In the genomic region with DNA sequence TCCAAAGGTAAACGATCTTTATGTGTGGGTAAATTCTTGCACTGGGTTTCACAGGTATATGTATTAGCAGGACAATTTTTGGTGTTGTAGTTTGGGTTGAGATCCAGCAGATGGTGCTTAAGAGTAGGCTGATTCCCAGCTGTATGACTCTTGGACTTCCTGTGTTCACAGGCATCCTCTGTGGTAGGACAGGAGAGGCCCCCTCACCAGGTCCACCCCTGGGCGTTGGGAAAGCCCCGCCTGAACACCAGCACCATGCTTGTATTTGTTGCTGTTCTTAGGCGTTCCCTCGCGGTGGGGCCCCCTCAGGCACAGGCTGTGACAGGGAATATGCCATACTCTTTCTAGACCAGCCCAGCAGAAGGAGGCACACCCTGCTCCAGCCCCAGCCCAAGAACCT, we compare ENCODE assay signal across 17 cellular contexts. TPM values are rescaled to one million over a fixed set of nuclear protein-coding genes. Genes with fewer than 3 reads are reported as not detected.
A peak's percentile ranks its signal among the peaks of the same experiment; 100 is the strongest.
DNase-seq lines count a peak whose midpoint lies in the region; ATAC-seq and TF ChIP-seq lines count a peak whose summit lies in the region.
"Had no signal": no experiment of that assay in that cellular context is flagged by ENCODE, and none has a peak within 500 bp of the region (broad histone marks: within the 10 kb centered on the region; RNA-seq: fewer than 3 reads in every experiment).

No MANE protein-coding gene starts in this region.

- peak; percentile 2 for DNase-seq in GM03348 (ENCODE audit: low spot score)
- DNase-seq in WTC11 (ENCODE audit: low spot score), result peak; percentile 26
- no peak for DNase-seq in neural crest cell (ENCODE audit: low read depth, low spot score)
- no peak for DNase-seq in stimulated activated naive CD8-positive, alpha-beta T cell treated with anti-CD3 and anti-CD28 coated beads, Interleukin-15, Interleukin-2, amounts not matched to agents 100 U/mL and 50 U/mL, for 24 hours
- no peak for DNase-seq in activated CD8-positive, alpha-beta T cell treated with anti-CD3 and anti-CD28 coated beads for 36 hours
- DNase-seq: activated naive CD8-positive, alpha-beta T cell treated with anti-CD3 and anti-CD28 coated beads, Interleukin-2, amount 50 U/mL, for 24 hours; foreskin melanocyte; IMR-90; left ventricle myocardium superior; NCI-H1092; NCI-H748 treated with DMSO at 0.1 percent for 48 hours; stimulated activated CD4-positive, alpha-beta T cell treated with anti-CD3 and anti-CD28 coated beads, Interleukin-4, amount 100 ng/mL, for 24 hours had no signal

- CTCF ChIA-PET in WTC11 (lab: Charles Lee), result interaction anchor here (0.6 to 3.7 kb wide), 5 partner anchors 10 to 134 kb away, joined by 3 to 94 read pairs (median 3); no protein-coding TSS in a partner anchor
- CTCF ChIA-PET in activated CD8-positive, alpha-beta T cell treated with anti-CD3 and anti-CD28 coated beads for 36 hours (lab: Charles Lee), result no interaction called here

- H3K9me3 Mint-ChIP-seq in WTC11 (no peaks in the 10 kb centered on the region), neural crest cell (peaks cover 2% of the 10 kb centered on the region)
- H3K9me3 Mint-ChIP-seq in activated CD8-positive, alpha-beta T cell treated with anti-CD3 and anti-CD28 coated beads for 36 hours, result peaks cover 14% of the 10 kb centered on the region

- TF ChIP-seq CTCF in WTC11 (IDR thresholded peaks at IDR 0.05) (peak; percentile 10; the same call in 1 of the 2 replicates), neural crest cell (conservative IDR thresholded peaks at IDR 0.05) (peak; percentile 24)
- TF ChIP-seq CTCF in activated CD8-positive, alpha-beta T cell treated with anti-CD3 and anti-CD28 coated beads for 36 hours (IDR thresholded peaks at IDR 0.05), result no peak

- peak; percentile 37; the same call in 1 of the 2 replicates for TF ChIP-seq RAD21 in Ishikawa (IDR thresholded peaks at IDR 0.05; ENCODE audit: low read depth)

- intact Hi-C loops in activated CD8-positive, alpha-beta T cell treated with anti-CD3 and anti-CD28 coated beads for 36 hours (cut with micrococcal nuclease), result no loop called here

- H3K4me1 Mint-ChIP-seq in WTC11 (peaks cover 14% of the 10 kb centered on the region), neural crest cell (no peaks in the 10 kb centered on the region)
- H3K4me1 Mint-ChIP-seq in activated CD8-positive, alpha-beta T cell treated with anti-CD3 and anti-CD28 coated beads for 36 hours (ENCODE audit: low read depth), result no peaks in the 10 kb centered on the region
- H3K4me1 Mint-ChIP-seq: activated naive CD8-positive, alpha-beta T cell treated with anti-CD3 and anti-CD28 coated beads, Interleukin-2, amount 50 U/mL, for 24 hours had no signal

- no peak for TF ChIP-seq EP300 in Ishikawa (IDR thresholded peaks at IDR 0.05; ENCODE audit: borderline replicate concordance)

- H3K36me3 Mint-ChIP-seq in WTC11 (no peaks in the 10 kb centered on the region), neural crest cell (ENCODE audit: low read depth) (no peaks in the 10 kb centered on the region)
- no peaks in the 10 kb centered on the region for H3K36me3 Mint-ChIP-seq in activated CD8-positive, alpha-beta T cell treated with anti-CD3 and anti-CD28 coated beads for 36 hours (ENCODE audit: low read depth)

- H3K27ac Mint-ChIP-seq in WTC11 (no peak overlapping the region), neural crest cell (ENCODE audit: unreplicated experiment) (no peak overlapping the region)
- H3K27ac Mint-ChIP-seq in activated CD8-positive, alpha-beta T cell treated with anti-CD3 and anti-CD28 coated beads for 36 hours, result no peak overlapping the region
- H3K27ac Mint-ChIP-seq: activated naive CD8-positive, alpha-beta T cell treated with anti-CD3 and anti-CD28 coated beads, Interleukin-2, amount 50 U/mL, for 24 hours; activated T-helper 1 cell treated with anti-CD3 and anti-CD28 coated beads, Interleukin-12 subunit alpha, Interleukin-12 subunit beta, Interleukin-2, Interleukin-4 antibody, amounts not matched to agents 30 ng/mL and 10 ng/mL and 1 ng/mL, durations not matched to agents 14 hours and 24 hours and 36 hours; dendritic cell treated with granulocyte-macrophage colony-stimulating factor and Interleukin-4, amounts not matched to agents 40 ng/mL and 50 ng/mL, for 4 days had no signal

- H3K27me3 Mint-ChIP-seq in WTC11 (ENCODE audit: low read depth), result no peaks in the 10 kb centered on the region
- H3K27me3 Mint-ChIP-seq in neural crest cell (ENCODE audit: low read depth), result no peaks in the 10 kb centered on the region
- H3K27me3 Mint-ChIP-seq in activated CD8-positive, alpha-beta T cell treated with anti-CD3 and anti-CD28 coated beads for 36 hours, result no peaks in the 10 kb centered on the region
- H3K27me3 Mint-ChIP-seq: activated naive CD8-positive, alpha-beta T cell treated with anti-CD3 and anti-CD28 coated beads, Interleukin-2, amount 50 U/mL, for 24 hours; dendritic cell treated with granulocyte-macrophage colony-stimulating factor and Interleukin-4, amounts not matched to agents 40 ng/mL and 50 ng/mL, for 4 days had no signal

- H3K4me3 Mint-ChIP-seq in WTC11, result no peak overlapping the region
- no peak overlapping the region for H3K4me3 Mint-ChIP-seq in neural crest cell
- H3K4me3 Mint-ChIP-seq in activated CD8-positive, alpha-beta T cell treated with anti-CD3 and anti-CD28 coated beads for 36 hours, result no peak overlapping the region
- H3K4me3 Mint-ChIP-seq: activated naive CD8-positive, alpha-beta T cell treated with anti-CD3 and anti-CD28 coated beads, Interleukin-2, amount 50 U/mL, for 24 hours; activated T-helper 1 cell treated with anti-CD3 and anti-CD28 coated beads, Interleukin-12 subunit alpha, Interleukin-12 subunit beta, Interleukin-2, Interleukin-4 antibody, amounts not matched to agents 30 ng/mL and 10 ng/mL and 1 ng/mL, durations not matched to agents 14 hours and 24 hours and 36 hours; dendritic cell treated with granulocyte-macrophage colony-stimulating factor and Interleukin-4, amounts not matched to agents 40 ng/mL and 50 ng/mL, for 4 days had no signal

- ATAC-seq in WTC11, result peak; percentile 95
- no peak for ATAC-seq in stimulated activated naive CD8-positive, alpha-beta T cell treated with anti-CD3 and anti-CD28 coated beads, Interleukin-15, Interleukin-2, amounts not matched to agents 100 U/mL and 50 U/mL, for 24 hours
- no peak for ATAC-seq in HG03457 (IDR thresholded peaks at IDR 0.05; ENCODE audit: unreplicated experiment)
- no peak for ATAC-seq in activated CD8-positive, alpha-beta T cell treated with anti-CD3 and anti-CD28 coated beads for 36 hours
- ATAC-seq: activated naive CD8-positive, alpha-beta T cell treated with anti-CD3 and anti-CD28 coated beads, Interleukin-2, amount 50 U/mL, for 24 hours; left ventricle myocardium superior; pancreas had no signal

- POLR2A ChIA-PET in WTC11 (lab: Charles Lee), result no interaction called here
- POLR2A ChIA-PET in activated CD8-positive, alpha-beta T cell treated with anti-CD3 and anti-CD28 coated beads for 36 hours (lab: Charles Lee), result no interaction called here

TF ChIP-seq in Ishikawa, 13 proteins besides CTCF, POLR2A, EP300 and RAD21 (continues in another document):
- no peak for TF ChIP-seq NFIC (IDR thresholded peaks at IDR 0.05)
- no peak for TF ChIP-seq ZBTB7A (IDR thresholded peaks at IDR 0.05; ENCODE audit: low read depth)
- TF ChIP-seq CREB1 (IDR thresholded peaks at IDR 0.05; ENCODE audit: low read depth), result no peak
- TF ChIP-seq CEBPB (IDR thresholded peaks at IDR 0.05), result no peak
- no peak for TF ChIP-seq TAF1 (IDR thresholded peaks at IDR 0.05; ENCODE audit: low read depth)
- no peak for TF ChIP-seq TCF12 (IDR thresholded peaks at IDR 0.05; ENCODE audit: low read depth)
- no peak for TF ChIP-seq TEAD4 (IDR thresholded peaks at IDR 0.05)
- TF ChIP-seq USF1 (IDR thresholded peaks at IDR 0.05), result no peak
- TF ChIP-seq EGR1 (IDR thresholded peaks at IDR 0.05), result no peak
- no peak for TF ChIP-seq YY1 (IDR thresholded peaks at IDR 0.05; ENCODE audit: low read depth)
- no peak for TF ChIP-seq MAX (IDR thresholded peaks at IDR 0.05)

TF ChIP-seq in WTC11, 78 proteins besides CTCF, POLR2A, EP300 and RAD21 (continues in another document):
- no peak for TF ChIP-seq NR3C1 (CRISPR knock-in tag; conservative IDR thresholded peaks at IDR 0.05; ENCODE audit: low read depth)
- TF ChIP-seq FOXJ3 (CRISPR knock-in tag; IDR thresholded peaks at IDR 0.05; ENCODE audit: borderline replicate concordance), result no peak
- no peak for TF ChIP-seq CREB1 (CRISPR knock-in tag; IDR thresholded peaks at IDR 0.05)
- TF ChIP-seq ELF4 (CRISPR knock-in tag; IDR thresholded peaks at IDR 0.05; ENCODE audit: low read depth), result no peak
- no peak for TF ChIP-seq NR1H2 (CRISPR knock-in tag; IDR thresholded peaks at IDR 0.05)
- TF ChIP-seq PREB (CRISPR knock-in tag; IDR thresholded peaks at IDR 0.05; ENCODE audit: borderline replicate concordance), result no peak
- TF ChIP-seq ZNF416 (CRISPR knock-in tag; IDR thresholded peaks at IDR 0.05), result no peak
- TF ChIP-seq MXD4 (CRISPR knock-in tag; IDR thresholded peaks at IDR 0.05; ENCODE audit: borderline replicate concordance), result no peak
- TF ChIP-seq CDX4 (CRISPR knock-in tag; IDR thresholded peaks at IDR 0.05; ENCODE audit: borderline replicate concordance), result no peak
- TF ChIP-seq, protein P1, sequence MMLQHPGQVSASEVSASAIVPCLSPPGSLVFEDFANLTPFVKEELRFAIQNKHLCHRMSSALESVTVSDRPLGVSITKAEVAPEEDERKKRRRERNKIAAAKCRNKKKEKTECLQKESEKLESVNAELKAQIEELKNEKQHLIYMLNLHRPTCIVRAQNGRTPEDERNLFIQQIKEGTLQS (CRISPR knock-in tag; conservative IDR thresholded peaks at IDR 0.05), result no peak

RNA-seq across cellular contexts. Expression of gene PCDH17, which starts 49.5 kb away (rescaled TPM):
- 0.85 to 1.1 TPM (median 0.89 TPM) in 3 replicates for total RNA-seq in WTC11 (2021)
- 14.4 and 14.6 TPM in 2 replicates for total RNA-seq in neural crest cell
- not detected for total RNA-seq in activated CD8-positive, alpha-beta T cell treated with anti-CD3 and anti-CD28 coated beads for 36 hours

Comparison
In these comparisons a context has a peak if more than half of its experiments do, and no peak if none do; other contexts are left out.
1. DNase-seq: peak in GM03348 (single experiment) and WTC11 (single experiment); none in neural crest cell (single experiment), stimulated activated naive CD8-positive, alpha-beta T cell treated with anti-CD3 and anti-CD28 coated beads, Interleukin-15, Interleukin-2, amounts not matched to agents 100 U/mL and 50 U/mL, for 24 hours (single experiment) and activated CD8-positive, alpha-beta T cell treated with anti-CD3 and anti-CD28 coated beads for 36 hours (single experiment).